ENCODE assay signal across 8 cellular contexts in the genomic region with DNA sequence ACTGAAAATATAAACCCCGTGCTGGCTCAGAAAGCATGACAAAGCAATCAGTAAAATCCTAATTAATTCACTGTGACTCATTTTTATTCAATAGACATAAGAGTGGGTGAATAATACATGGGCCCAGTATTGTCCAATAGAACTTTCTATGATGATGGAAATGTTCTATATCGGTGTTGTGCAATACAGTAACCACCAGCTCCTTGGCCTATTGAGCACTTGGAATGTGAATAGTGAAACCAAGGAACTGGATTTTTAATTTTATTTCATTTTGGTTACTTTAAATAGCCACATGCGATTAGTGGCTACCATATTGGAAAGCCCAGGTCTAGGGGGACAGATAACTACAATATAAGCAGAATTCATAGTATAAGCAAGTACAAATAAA.
A peak's percentile ranks its signal among the peaks of the same experiment; 100 is the strongest.
DNase-seq lines count a peak whose midpoint lies in the region.
"Had no signal": no experiment of that assay in that cellular context is flagged by ENCODE, and none has a peak within 500 bp of the region (broad histone marks: within the 10 kb centered on the region; RNA-seq: fewer than 3 reads in every experiment).

No MANE protein-coding gene starts in this region.

- DNase-seq in GM03348 (ENCODE audit: low spot score): peak; percentile 32
- peak; percentile 21 for DNase-seq in RPMI7951 (ENCODE audit: low read depth)
- peak; percentile 70 for DNase-seq in fibroblast of gingiva (ENCODE audit: low read depth)
- DNase-seq in renal cortical epithelial cell (ENCODE audit: low read depth): peak; percentile 97
- no peak for DNase-seq in SW480 (ENCODE audit: low spot score)
- no peak for DNase-seq in NCI-H510A (lab: John Stamatoyannopoulos, UW)
- DNase-seq in NOMO-1 treated with DMSO at 0.1 percent for 48 hours (lab: John Stamatoyannopoulos, UW; ENCODE audit: unreplicated experiment): no peak
- DNase-seq: activated T-cell treated with anti-CD3 and anti-CD28 coated beads for 4 hours had no signal

Comparison
In these comparisons a context has a peak if more than half of its experiments do, and no peak if none do; other contexts are left out.
1. DNase-seq: peak in GM03348 (single experiment), RPMI7951 (single experiment), fibroblast of gingiva (single experiment) and renal cortical epithelial cell (single experiment); none in SW480 (single experiment), NCI-H510A (single experiment) and NOMO-1 treated with DMSO at 0.1 percent for 48 hours (single experiment).